ENCODE assay signal across 8 cellular contexts in the genomic region with DNA sequence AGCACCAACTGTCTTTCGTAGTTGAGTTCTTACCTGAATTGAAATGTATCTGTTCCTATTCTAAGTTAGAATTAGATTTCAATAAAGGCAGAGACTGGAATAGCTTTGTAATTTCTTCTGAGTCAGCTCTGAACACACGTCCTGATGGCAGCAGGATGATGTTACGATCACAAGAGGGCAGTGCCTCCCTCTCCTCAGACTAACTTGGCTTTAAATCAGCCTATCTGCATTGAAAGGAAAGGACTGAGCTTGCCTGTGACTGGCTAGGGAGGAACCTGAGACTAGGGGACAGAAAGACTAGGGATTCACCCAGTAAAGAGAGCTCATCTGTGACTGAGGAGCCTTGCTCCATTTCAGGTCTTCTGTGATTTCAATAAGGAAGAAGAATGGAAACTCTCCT.
DNase-seq lines count a peak whose midpoint lies in the region; ATAC-seq and TF ChIP-seq lines count a peak whose summit lies in the region.

No MANE protein-coding gene starts in this region.

- peak; percentile 18 to 25 for DNase-seq in activated CD4-positive, alpha-beta T cell treated with anti-CD3 and anti-CD28 coated beads for 4 hours
- DNase-seq in activated CD4-positive, alpha-beta T cell treated with anti-CD3 and anti-CD28 coated beads for 1 hour, result no peak
- DNase-seq in RPMI7951 (ENCODE audit: low read depth) (peak; percentile 23), dermis blood vessel endothelial cell (peak; percentile 40), renal cortical epithelial cell (ENCODE audit: low read depth) (peak; percentile 17), GM20000 (ENCODE audit: low spot score) (no peak), NCI-H2107 (lab: John Stamatoyannopoulos, UW) (no peak)

- TF ChIP-seq CTCF in GM20000 (IDR thresholded peaks at IDR 0.05; ENCODE audit: extremely low read depth, missing control alignments), result no peak

- no peak for ATAC-seq in HG03135 (IDR thresholded peaks at IDR 0.05; ENCODE audit: unreplicated experiment)

Comparison
In these comparisons a context has a peak if more than half of its experiments do, and no peak if none do; other contexts are left out.
1. DNase-seq: peak in activated CD4-positive, alpha-beta T cell treated with anti-CD3 and anti-CD28 coated beads for 4 hours (2 of 2), RPMI7951 (single experiment), dermis blood vessel endothelial cell (single experiment) and renal cortical epithelial cell (single experiment); none in activated CD4-positive, alpha-beta T cell treated with anti-CD3 and anti-CD28 coated beads for 1 hour (single experiment), GM20000 (single experiment) and NCI-H2107 (single experiment).